Comparison of ENCODE assay signal across 20 cellular contexts in genomic region chr2:99621106-99621505, GRCh38.
"Had no signal": no experiment of that assay in that cellular context is flagged by ENCODE, and none has a peak within 500 bp of the region (broad histone marks: within the 10 kb centered on the region; RNA-seq: fewer than 3 reads in every experiment).

No MANE protein-coding gene starts in this region.

- H3K36me3 ChIP-seq: neural progenitor cell, prostate gland, stomach, thoracic aorta, transverse colon had no signal

- H3K4me3 Mint-ChIP-seq: naive thymus-derived CD8-positive, alpha-beta T cell; neural progenitor cell had no signal

- H3K36me3 Mint-ChIP-seq: naive thymus-derived CD8-positive, alpha-beta T cell; neural progenitor cell had no signal

- H3K27ac ChIP-seq: neural progenitor cell, parathyroid adenoma, prostate gland, skin epidermis, stomach, transverse colon had no signal

- H3K4me3 ChIP-seq: lung, neural progenitor cell, prostate gland, skin epidermis, stomach, thoracic aorta, transverse colon had no signal

- H3K27ac Mint-ChIP-seq: neural progenitor cell had no signal

- H3K4me1 ChIP-seq: neural progenitor cell, parathyroid adenoma, prostate gland had no signal

- H3K9me3 Mint-ChIP-seq: naive thymus-derived CD8-positive, alpha-beta T cell; neural progenitor cell had no signal

- H3K27me3 ChIP-seq: neural progenitor cell, stomach, transverse colon had no signal

- H3K9me3 ChIP-seq: prostate gland, stomach, thoracic aorta, transverse colon had no signal

- ATAC-seq: esophagus mucosa; left lobe of liver; naive thymus-derived CD8-positive, alpha-beta T cell; sciatic nerve had no signal

- DNase-seq: effector memory CD4-positive, alpha-beta T cell; islet precursor cell; mesendoderm; naive thymus-derived CD8-positive, alpha-beta T cell; nucleus accumbens; stimulated activated CD4-positive, alpha-beta T cell treated with anti-CD3 and anti-CD28 coated beads, Interleukin-2, amount 100 ng/mL, for 24 hours; stimulated activated CD4-positive, alpha-beta T cell treated with anti-CD3 and anti-CD28 coated beads, Interleukin-4, amount 100 ng/mL, for 4 hours; stimulated activated naive CD4-positive, alpha-beta T cell; stomach; substantia nigra; transverse colon had no signal
